ENCODE assay signal across 9 cellular contexts in the genomic region with DNA sequence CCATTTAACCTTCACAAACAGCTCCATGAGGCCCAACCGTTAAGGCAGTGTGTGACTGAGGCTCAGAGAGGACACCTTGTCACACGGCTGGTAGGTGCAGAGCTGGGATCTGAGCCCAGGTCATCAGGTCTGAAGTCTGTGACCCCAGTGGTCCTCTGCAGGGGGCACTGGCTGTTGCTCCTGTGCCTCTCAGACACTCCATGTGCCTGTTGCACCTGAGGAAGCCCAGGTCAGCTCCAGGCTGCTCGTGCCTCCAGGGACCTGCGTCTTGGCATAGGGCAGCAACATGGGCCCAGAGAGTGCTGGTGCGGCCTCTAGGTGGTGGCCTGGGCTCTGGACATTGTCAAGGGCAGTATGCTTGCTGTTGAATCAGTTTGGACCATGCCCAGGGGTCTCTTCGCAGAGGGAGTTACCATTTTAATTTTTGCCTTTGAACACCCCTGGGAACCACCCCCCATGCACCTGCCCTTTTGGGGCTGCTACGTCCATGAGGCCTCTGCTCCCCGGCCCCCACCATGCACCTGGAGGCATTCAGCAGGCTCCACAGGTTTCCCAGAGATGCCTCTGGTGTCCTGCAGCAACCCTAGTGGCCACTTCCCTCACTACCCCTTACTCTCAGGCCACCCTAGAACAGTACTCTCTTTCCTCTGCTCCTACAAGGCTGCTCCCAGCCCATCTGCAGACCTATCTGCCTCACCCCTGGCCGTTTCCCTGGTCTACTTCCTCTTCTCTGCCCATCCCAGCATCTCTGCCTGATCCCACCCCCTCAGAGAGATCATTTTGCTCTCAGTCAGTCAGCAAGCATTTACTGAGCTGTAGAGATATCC. TPM values are rescaled to one million over a fixed set of nuclear protein-coding genes. Genes with fewer than 3 reads are reported as not detected.
DNase-seq lines count a peak whose midpoint lies in the region; ATAC-seq and TF ChIP-seq lines count a peak whose summit lies in the region.
"Had no signal": no experiment of that assay in that cellular context is flagged by ENCODE, and none has a peak within 500 bp of the region (broad histone marks: within the 10 kb centered on the region; RNA-seq: fewer than 3 reads in every experiment).

No MANE protein-coding gene starts in this region.

- peaks cover 44% of the 10 kb centered on the region for H3K4me1 Mint-ChIP-seq in activated CD4-positive, alpha-beta T cell treated with anti-CD3 and anti-CD28 coated beads for 36 hours

- no peaks in the 10 kb centered on the region for H3K27me3 Mint-ChIP-seq in activated CD4-positive, alpha-beta T cell treated with anti-CD3 and anti-CD28 coated beads for 36 hours

- no peaks in the 10 kb centered on the region for H3K36me3 Mint-ChIP-seq in activated CD4-positive, alpha-beta T cell treated with anti-CD3 and anti-CD28 coated beads for 36 hours (ENCODE audit: low read depth)

- intact Hi-C loops in activated CD4-positive, alpha-beta T cell treated with anti-CD3 and anti-CD28 coated beads for 36 hours (cut with DNase I, micrococcal nuclease): no loop called here

- peak; percentile 7 for DNase-seq in activated CD4-positive, alpha-beta T cell treated with anti-CD3 and anti-CD28 coated beads for 36 hours
- DNase-seq in activated CD4-positive, alpha-beta T cell treated with anti-CD3 and anti-CD28 coated beads for 4 hours: no peak
- DNase-seq in NOMO-1 treated with DMSO at 0.1 percent for 48 hours (lab: John Stamatoyannopoulos, UW; ENCODE audit: unreplicated experiment): peak; percentile 70
- peak; percentile 54 for DNase-seq in choroid plexus epithelial cell (ENCODE audit: low read depth)
- DNase-seq in retinal pigment epithelial cell (ENCODE audit: low read depth): no peak

- peak overlapping the region; percentile 51 for H3K27ac Mint-ChIP-seq in activated CD4-positive, alpha-beta T cell treated with anti-CD3 and anti-CD28 coated beads for 36 hours

- POLR2A ChIA-PET in activated CD4-positive, alpha-beta T cell treated with anti-CD3 and anti-CD28 coated beads for 36 hours (lab: Charles Lee): no interaction called here

- TF ChIP-seq CTCF in choroid plexus epithelial cell (conservative IDR thresholded peaks at IDR 0.05; ENCODE audit: low read depth, low read length) (peak; percentile 72), retinal pigment epithelial cell (conservative IDR thresholded peaks at IDR 0.05; ENCODE audit: low read depth, low read length) (peak; percentile 68)

- no peak overlapping the region for H3K4me3 ChIP-seq in choroid plexus epithelial cell (ENCODE audit: low read depth, low read length)
- no peak overlapping the region for H3K4me3 ChIP-seq in retinal pigment epithelial cell (ENCODE audit: low read length)

- no peaks in the 10 kb centered on the region for H3K9me3 Mint-ChIP-seq in activated CD4-positive, alpha-beta T cell treated with anti-CD3 and anti-CD28 coated beads for 36 hours (ENCODE audit: low read depth)

- no peak for ATAC-seq in activated CD4-positive, alpha-beta T cell treated with anti-CD3 and anti-CD28 coated beads for 36 hours
- no peak for ATAC-seq in HG02981 (IDR thresholded peaks at IDR 0.05; ENCODE audit: unreplicated experiment)
- ATAC-seq in HG03439 (IDR thresholded peaks at IDR 0.05; ENCODE audit: unreplicated experiment): no peak
- ATAC-seq in GM21717 (IDR thresholded peaks at IDR 0.05; ENCODE audit: unreplicated experiment): no peak

- CTCF ChIA-PET in activated CD4-positive, alpha-beta T cell treated with anti-CD3 and anti-CD28 coated beads for 36 hours (lab: Charles Lee): interaction anchor here (0.7 to 26.0 kb wide), 8 partner anchors 12 to 193 kb away, joined by 3 to 499 read pairs (median 4); a partner anchor contains a TSS

- no peak overlapping the region for H3K4me3 Mint-ChIP-seq in activated CD4-positive, alpha-beta T cell treated with anti-CD3 and anti-CD28 coated beads for 36 hours

RNA-seq across cellular contexts. Expression of a gene that starts 25.2 kb away (rescaled TPM):
- total RNA-seq in activated CD4-positive, alpha-beta T cell treated with anti-CD3 and anti-CD28 coated beads for 36 hours: not detected
- total RNA-seq: mononuclear cell had no signal

RNA-seq across cellular contexts. Expression of a gene that starts 48.1 kb away (rescaled TPM):
- total RNA-seq in activated CD4-positive, alpha-beta T cell treated with anti-CD3 and anti-CD28 coated beads for 36 hours: 10 to 100 TPM; 47.6 to 49.1 TPM

Comparison
In these comparisons a context has a peak if more than half of its experiments do, and no peak if none do; other contexts are left out.
1. DNase-seq: peak in activated CD4-positive, alpha-beta T cell treated with anti-CD3 and anti-CD28 coated beads for 36 hours (single experiment), NOMO-1 treated with DMSO at 0.1 percent for 48 hours (single experiment) and choroid plexus epithelial cell (single experiment); none in activated CD4-positive, alpha-beta T cell treated with anti-CD3 and anti-CD28 coated beads for 4 hours (0 of 2) and retinal pigment epithelial cell (single experiment).